In genomic region chr1:211675230-211676105, GRCh38 we compare ENCODE assay signal across 1 cellular context.
TF ChIP-seq lines count a peak whose summit lies in the region.

NEK2 (minus strand) TSS chr1:211675621; CDS start chr1:211675479, 142 bp downstream.

TF ChIP-seq in HepG2, 621 proteins besides CTCF, POLR2A, EP300 and RAD21 (continued from another document and continues in another):
- TF ChIP-seq, protein P1, sequence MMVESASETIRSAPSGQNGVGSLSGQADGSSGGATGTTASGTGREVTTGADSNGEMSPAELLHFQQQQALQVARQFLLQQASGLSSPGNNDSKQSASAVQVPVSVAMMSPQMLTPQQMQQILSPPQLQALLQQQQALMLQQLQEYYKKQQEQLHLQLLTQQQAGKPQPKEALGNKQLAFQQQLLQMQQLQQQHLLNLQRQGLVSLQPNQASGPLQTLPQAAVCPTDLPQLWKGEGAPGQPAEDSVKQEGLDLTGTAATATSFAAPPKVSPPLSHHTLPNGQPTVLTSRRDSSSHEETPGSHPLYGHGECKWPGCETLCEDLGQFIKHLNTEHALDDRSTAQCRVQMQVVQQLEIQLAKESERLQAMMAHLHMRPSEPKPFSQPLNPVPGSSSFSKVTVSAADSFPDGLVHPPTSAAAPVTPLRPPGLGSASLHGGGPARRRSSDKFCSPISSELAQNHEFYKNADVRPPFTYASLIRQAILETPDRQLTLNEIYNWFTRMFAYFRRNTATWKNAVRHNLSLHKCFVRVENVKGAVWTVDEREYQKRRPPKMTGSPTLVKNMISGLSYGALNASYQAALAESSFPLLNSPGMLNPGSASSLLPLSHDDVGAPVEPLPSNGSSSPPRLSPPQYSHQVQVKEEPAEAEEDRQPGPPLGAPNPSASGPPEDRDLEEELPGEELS (CRISPR knock-in tag; IDR thresholded peaks at IDR 0.05) = peak; percentile 92
- peak; percentile 56; the same call in 1 of the 2 replicates for TF ChIP-seq RERE (CRISPR knock-in tag; IDR thresholded peaks at IDR 0.05; ENCODE audit: low read depth)
- TF ChIP-seq IKZF1 (IDR thresholded peaks at IDR 0.05) = no peak
- TF ChIP-seq ATF5 (CRISPR knock-in tag; IDR thresholded peaks at IDR 0.05; ENCODE audit: low read depth) = no peak
- no peak for TF ChIP-seq WIZ (CRISPR knock-in tag; IDR thresholded peaks at IDR 0.05)
- TF ChIP-seq MXD4 (CRISPR knock-in tag; IDR thresholded peaks at IDR 0.05) = peak; percentile 58
- no peak for TF ChIP-seq ZNF20 (CRISPR knock-in tag; IDR thresholded peaks at IDR 0.05)
- TF ChIP-seq MEF2D (CRISPR knock-in tag; IDR thresholded peaks at IDR 0.05) = peak; percentile 83
- TF ChIP-seq POLR2AphosphoS2 (IDR thresholded peaks at IDR 0.05; ENCODE audit: low read depth, low read length) = no peak
- peak; percentile 41; the same call in 1 of the 2 replicates for TF ChIP-seq ZBTB38 (CRISPR knock-in tag; IDR thresholded peaks at IDR 0.05)
- peak; percentile 100 for TF ChIP-seq FOSL1 (CRISPR knock-in tag; IDR thresholded peaks at IDR 0.05; ENCODE audit: borderline replicate concordance)
- no peak for TF ChIP-seq MTERF4 (CRISPR knock-in tag; IDR thresholded peaks at IDR 0.05)
- no peak; the same call in 1 of the 2 replicates for TF ChIP-seq ZNF333 (CRISPR knock-in tag; IDR thresholded peaks at IDR 0.05; ENCODE audit: borderline replicate concordance)
- TF ChIP-seq FOXP1 (IDR thresholded peaks at IDR 0.05) = no peak
- TF ChIP-seq FOXP1 (CRISPR knock-in tag; IDR thresholded peaks at IDR 0.05) = peak; percentile 70
- peak; percentile 83 for TF ChIP-seq KMT2A (CRISPR knock-in tag; IDR thresholded peaks at IDR 0.05)
- TF ChIP-seq ZNF224 (CRISPR knock-in tag; IDR thresholded peaks at IDR 0.05) = peak; percentile 54; the same call in 1 of the 2 replicates
- TF ChIP-seq, protein P2, sequence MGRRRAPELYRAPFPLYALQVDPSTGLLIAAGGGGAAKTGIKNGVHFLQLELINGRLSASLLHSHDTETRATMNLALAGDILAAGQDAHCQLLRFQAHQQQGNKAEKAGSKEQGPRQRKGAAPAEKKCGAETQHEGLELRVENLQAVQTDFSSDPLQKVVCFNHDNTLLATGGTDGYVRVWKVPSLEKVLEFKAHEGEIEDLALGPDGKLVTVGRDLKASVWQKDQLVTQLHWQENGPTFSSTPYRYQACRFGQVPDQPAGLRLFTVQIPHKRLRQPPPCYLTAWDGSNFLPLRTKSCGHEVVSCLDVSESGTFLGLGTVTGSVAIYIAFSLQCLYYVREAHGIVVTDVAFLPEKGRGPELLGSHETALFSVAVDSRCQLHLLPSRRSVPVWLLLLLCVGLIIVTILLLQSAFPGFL (CRISPR knock-in tag; IDR thresholded peaks at IDR 0.05) = no peak
- TF ChIP-seq SOX13 (IDR thresholded peaks at IDR 0.05) = 0 out of 2 replicates have a peak, but pooled peaks have one; percentile 32
- peak in 1 of 2 experiments; percentile 83; a peak in 2 of 4 replicates for TF ChIP-seq SOX13 (CRISPR knock-in tag; conservative IDR thresholded peaks at IDR 0.05 in 1 of 2, IDR thresholded peaks at IDR 0.05 in 1 of 2)
- TF ChIP-seq, protein P3, sequence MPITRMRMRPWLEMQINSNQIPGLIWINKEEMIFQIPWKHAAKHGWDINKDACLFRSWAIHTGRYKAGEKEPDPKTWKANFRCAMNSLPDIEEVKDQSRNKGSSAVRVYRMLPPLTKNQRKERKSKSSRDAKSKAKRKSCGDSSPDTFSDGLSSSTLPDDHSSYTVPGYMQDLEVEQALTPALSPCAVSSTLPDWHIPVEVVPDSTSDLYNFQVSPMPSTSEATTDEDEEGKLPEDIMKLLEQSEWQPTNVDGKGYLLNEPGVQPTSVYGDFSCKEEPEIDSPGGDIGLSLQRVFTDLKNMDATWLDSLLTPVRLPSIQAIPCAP (CRISPR knock-in tag; IDR thresholded peaks at IDR 0.05; ENCODE audit: low read depth) = no peak
- TF ChIP-seq, protein P4, sequence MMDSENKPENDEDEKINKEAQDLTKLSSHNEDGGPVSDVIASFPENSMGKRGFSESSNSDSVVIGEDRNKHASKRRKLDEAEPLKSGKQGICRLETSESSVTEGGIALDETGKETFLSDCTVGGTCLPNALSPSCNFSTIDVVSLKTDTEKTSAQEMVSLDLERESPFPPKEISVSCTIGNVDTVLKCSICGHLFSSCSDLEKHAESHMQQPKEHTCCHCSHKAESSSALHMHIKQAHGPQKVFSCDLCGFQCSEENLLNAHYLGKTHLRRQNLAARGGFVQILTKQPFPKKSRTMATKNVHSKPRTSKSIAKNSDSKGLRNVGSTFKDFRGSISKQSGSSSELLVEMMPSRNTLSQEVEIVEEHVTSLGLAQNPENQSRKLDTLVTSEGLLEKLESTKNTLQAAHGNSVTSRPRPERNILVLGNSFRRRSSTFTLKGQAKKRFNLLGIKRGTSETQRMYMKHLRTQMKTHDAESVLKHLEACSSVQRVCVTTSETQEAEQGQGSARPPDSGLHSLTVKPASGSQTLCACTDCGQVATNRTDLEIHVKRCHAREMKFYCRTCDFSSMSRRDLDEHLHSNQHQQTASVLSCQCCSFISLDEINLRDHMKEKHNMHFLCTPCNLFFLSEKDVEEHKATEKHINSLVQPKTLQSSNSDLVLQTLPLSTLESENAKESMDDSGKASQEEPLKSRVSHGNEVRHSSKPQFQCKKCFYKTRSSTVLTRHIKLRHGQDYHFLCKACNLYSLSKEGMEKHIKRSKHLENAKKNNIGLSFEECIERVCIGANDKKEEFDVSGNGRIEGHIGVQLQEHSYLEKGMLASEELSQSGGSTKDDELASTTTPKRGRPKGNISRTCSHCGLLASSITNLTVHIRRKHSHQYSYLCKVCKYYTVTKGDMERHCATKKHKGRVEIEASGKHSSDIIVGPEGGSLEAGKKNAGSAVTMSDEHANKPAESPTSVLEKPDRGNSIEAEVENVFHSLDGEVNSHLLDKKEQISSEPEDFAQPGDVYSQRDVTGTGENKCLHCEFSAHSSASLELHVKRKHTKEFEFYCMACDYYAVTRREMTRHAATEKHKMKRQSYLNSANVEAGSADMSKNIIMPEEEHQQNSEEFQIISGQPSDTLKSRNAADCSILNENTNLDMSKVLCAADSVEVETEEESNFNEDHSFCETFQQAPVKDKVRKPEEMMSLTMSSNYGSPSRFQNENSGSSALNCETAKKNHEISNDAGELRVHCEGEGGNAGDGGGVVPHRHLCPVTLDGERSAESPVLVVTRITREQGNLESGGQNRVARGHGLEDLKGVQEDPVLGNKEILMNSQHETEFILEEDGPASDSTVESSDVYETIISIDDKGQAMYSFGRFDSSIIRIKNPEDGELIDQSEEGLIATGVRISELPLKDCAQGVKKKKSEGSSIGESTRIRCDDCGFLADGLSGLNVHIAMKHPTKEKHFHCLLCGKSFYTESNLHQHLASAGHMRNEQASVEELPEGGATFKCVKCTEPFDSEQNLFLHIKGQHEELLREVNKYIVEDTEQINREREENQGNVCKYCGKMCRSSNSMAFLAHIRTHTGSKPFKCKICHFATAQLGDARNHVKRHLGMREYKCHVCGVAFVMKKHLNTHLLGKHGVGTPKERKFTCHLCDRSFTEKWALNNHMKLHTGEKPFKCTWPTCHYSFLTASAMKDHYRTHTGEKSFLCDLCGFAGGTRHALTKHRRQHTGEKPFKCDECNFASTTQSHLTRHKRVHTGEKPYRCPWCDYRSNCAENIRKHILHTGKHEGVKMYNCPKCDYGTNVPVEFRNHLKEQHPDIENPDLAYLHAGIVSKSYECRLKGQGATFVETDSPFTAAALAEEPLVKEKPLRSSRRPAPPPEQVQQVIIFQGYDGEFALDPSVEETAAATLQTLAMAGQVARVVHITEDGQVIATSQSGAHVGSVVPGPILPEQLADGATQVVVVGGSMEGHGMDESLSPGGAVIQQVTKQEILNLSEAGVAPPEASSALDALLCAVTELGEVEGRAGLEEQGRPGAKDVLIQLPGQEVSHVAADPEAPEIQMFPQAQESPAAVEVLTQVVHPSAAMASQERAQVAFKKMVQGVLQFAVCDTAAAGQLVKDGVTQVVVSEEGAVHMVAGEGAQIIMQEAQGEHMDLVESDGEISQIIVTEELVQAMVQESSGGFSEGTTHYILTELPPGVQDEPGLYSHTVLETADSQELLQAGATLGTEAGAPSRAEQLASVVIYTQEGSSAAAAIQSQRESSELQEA (CRISPR knock-in tag; IDR thresholded peaks at IDR 0.05; ENCODE audit: not compliant biosample characterization) = no peak
- TF ChIP-seq NFYC (CRISPR knock-in tag; IDR thresholded peaks at IDR 0.05) = peak; percentile 93
- 0 out of 2 replicates have a peak, but pooled peaks have one; percentile 16 for TF ChIP-seq ZNF773 (CRISPR knock-in tag; IDR thresholded peaks at IDR 0.05; ENCODE audit: borderline replicate concordance)
- TF ChIP-seq, protein P5, sequence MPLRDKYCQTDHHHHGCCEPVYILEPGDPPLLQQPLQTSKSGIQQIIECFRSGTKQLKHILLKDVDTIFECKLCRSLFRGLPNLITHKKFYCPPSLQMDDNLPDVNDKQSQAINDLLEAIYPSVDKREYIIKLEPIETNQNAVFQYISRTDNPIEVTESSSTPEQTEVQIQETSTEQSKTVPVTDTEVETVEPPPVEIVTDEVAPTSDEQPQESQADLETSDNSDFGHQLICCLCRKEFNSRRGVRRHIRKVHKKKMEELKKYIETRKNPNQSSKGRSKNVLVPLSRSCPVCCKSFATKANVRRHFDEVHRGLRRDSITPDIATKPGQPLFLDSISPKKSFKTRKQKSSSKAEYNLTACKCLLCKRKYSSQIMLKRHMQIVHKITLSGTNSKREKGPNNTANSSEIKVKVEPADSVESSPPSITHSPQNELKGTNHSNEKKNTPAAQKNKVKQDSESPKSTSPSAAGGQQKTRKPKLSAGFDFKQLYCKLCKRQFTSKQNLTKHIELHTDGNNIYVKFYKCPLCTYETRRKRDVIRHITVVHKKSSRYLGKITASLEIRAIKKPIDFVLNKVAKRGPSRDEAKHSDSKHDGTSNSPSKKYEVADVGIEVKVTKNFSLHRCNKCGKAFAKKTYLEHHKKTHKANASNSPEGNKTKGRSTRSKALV (CRISPR knock-in tag; IDR thresholded peaks at IDR 0.05) = peak; percentile 48; the same call in 1 of the 2 replicates
- TF ChIP-seq MIXL1 (CRISPR knock-in tag; IDR thresholded peaks at IDR 0.05) = peak; percentile 99
- peak; percentile 21; the same call in 1 of the 2 replicates for TF ChIP-seq NFKB2 (CRISPR knock-in tag; IDR thresholded peaks at IDR 0.05; ENCODE audit: borderline replicate concordance)
- TF ChIP-seq, protein P6, sequence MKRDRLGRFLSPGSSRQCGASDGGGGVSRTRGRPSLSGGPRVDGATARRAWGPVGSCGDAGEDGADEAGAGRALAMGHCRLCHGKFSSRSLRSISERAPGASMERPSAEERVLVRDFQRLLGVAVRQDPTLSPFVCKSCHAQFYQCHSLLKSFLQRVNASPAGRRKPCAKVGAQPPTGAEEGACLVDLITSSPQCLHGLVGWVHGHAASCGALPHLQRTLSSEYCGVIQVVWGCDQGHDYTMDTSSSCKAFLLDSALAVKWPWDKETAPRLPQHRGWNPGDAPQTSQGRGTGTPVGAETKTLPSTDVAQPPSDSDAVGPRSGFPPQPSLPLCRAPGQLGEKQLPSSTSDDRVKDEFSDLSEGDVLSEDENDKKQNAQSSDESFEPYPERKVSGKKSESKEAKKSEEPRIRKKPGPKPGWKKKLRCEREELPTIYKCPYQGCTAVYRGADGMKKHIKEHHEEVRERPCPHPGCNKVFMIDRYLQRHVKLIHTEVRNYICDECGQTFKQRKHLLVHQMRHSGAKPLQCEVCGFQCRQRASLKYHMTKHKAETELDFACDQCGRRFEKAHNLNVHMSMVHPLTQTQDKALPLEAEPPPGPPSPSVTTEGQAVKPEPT (CRISPR knock-in tag; IDR thresholded peaks at IDR 0.05; ENCODE audit: low read depth) = no peak
- TF ChIP-seq TBP (CRISPR knock-in tag; IDR thresholded peaks at IDR 0.05) = no peak
- no peak for TF ChIP-seq ATM (IDR thresholded peaks at IDR 0.05; ENCODE audit: borderline replicate concordance)
- TF ChIP-seq MLLT10 (CRISPR knock-in tag; IDR thresholded peaks at IDR 0.05) = no peak
